In genomic region chr1:21342961-21343838, GRCh38 we compare ENCODE assay signal across 9 cellular contexts. TPM values are rescaled to one million over a fixed set of nuclear protein-coding genes. Genes with fewer than 3 reads are reported as not detected.
DNase-seq lines count a peak whose midpoint lies in the region; ATAC-seq and TF ChIP-seq lines count a peak whose summit lies in the region.
"Had no signal": no experiment of that assay in that cellular context is flagged by ENCODE, and none has a peak within 500 bp of the region (broad histone marks: within the 10 kb centered on the region; RNA-seq: fewer than 3 reads in every experiment).

No MANE protein-coding gene starts in this region.

- peak; percentile 19 for TF ChIP-seq POLR2A in GM18505 (IDR thresholded peaks at IDR 0.05; ENCODE audit: borderline replicate concordance, extremely low read depth, insufficient read depth, insufficient read length)

- H3K27ac ChIP-seq in VCaP: peak overlapping the region; percentile 97
- H3K27ac ChIP-seq: epithelial cell of prostate, SJSA1 had no signal

- no peak for ATAC-seq in GM18505 (IDR thresholded peaks at IDR 0.05; ENCODE audit: unreplicated experiment)
- ATAC-seq in stimulated activated naive CD8-positive, alpha-beta T cell treated with anti-CD3 and anti-CD28 coated beads, Interleukin-15, Interleukin-2, amounts not matched to agents 100 U/mL and 50 U/mL, for 24 hours: peak; percentile 64

- peak overlapping the region; percentile 83 for H3K4me3 ChIP-seq in fibroblast of villous mesenchyme (ENCODE audit: low read depth, low read length)

- DNase-seq in fibroblast of villous mesenchyme (ENCODE audit: low read depth) (peak; percentile 60), AG20443 (ENCODE audit: low spot score) (no peak), inferior parietal cortex (ENCODE audit: extremely low spot score) (no peak), DMS153 (lab: John Stamatoyannopoulos, UW) (no peak)
- peak; percentile 52 for DNase-seq in stimulated activated naive CD8-positive, alpha-beta T cell treated with anti-CD3 and anti-CD28 coated beads, Interleukin-15, Interleukin-2, amounts not matched to agents 100 U/mL and 50 U/mL, for 24 hours

- TF ChIP-seq CTCF in VCaP (conservative IDR thresholded peaks at IDR 0.05) (no peak), fibroblast of villous mesenchyme (IDR thresholded peaks at IDR 0.05; ENCODE audit: insufficient read depth, low read depth, low read length) (no peak)

RNA-seq across cellular contexts. Expression of gene ECE1, which starts 52.9 kb away (rescaled TPM):
- 127 and 141 TPM in 2 replicates for total RNA-seq in fibroblast of villous mesenchyme

Comparison
In these comparisons a context has a peak if more than half of its experiments do, and no peak if none do; other contexts are left out.
1. DNase-seq: peak in fibroblast of villous mesenchyme (single experiment) and stimulated activated naive CD8-positive, alpha-beta T cell treated with anti-CD3 and anti-CD28 coated beads, Interleukin-15, Interleukin-2, amounts not matched to agents 100 U/mL and 50 U/mL, for 24 hours (single experiment); none in AG20443 (single experiment), inferior parietal cortex (single experiment) and DMS153 (single experiment).